Comparison of ENCODE assay signal across 1 cellular context in the genomic region with DNA sequence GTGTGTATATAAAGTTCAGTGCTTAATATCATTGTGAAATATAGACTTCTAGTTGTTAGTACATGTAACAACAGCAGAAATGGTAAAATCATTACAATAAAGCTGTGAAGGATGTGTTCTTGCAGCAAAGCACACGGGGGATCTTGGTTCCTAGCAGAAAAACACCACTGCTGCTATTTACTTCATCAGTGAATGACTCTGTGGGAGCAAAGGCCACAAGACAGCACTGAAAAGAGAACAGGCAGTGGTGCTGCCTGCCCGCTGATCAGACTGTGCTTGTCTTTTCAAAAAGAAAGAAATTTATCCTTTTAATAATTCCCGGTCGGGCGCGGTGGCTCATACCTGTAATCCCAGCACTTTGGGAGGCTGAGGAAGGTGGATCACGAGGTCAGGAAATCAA.
TF ChIP-seq lines count a peak whose summit lies in the region.

No MANE protein-coding gene starts in this region.

TF ChIP-seq in HepG2, 621 proteins besides CTCF, POLR2A, EP300 and RAD21 (continued from another document):
- TF ChIP-seq YEATS2 (CRISPR knock-in tag; IDR thresholded peaks at IDR 0.05; ENCODE audit: borderline replicate concordance): no peak
- TF ChIP-seq, protein P1, sequence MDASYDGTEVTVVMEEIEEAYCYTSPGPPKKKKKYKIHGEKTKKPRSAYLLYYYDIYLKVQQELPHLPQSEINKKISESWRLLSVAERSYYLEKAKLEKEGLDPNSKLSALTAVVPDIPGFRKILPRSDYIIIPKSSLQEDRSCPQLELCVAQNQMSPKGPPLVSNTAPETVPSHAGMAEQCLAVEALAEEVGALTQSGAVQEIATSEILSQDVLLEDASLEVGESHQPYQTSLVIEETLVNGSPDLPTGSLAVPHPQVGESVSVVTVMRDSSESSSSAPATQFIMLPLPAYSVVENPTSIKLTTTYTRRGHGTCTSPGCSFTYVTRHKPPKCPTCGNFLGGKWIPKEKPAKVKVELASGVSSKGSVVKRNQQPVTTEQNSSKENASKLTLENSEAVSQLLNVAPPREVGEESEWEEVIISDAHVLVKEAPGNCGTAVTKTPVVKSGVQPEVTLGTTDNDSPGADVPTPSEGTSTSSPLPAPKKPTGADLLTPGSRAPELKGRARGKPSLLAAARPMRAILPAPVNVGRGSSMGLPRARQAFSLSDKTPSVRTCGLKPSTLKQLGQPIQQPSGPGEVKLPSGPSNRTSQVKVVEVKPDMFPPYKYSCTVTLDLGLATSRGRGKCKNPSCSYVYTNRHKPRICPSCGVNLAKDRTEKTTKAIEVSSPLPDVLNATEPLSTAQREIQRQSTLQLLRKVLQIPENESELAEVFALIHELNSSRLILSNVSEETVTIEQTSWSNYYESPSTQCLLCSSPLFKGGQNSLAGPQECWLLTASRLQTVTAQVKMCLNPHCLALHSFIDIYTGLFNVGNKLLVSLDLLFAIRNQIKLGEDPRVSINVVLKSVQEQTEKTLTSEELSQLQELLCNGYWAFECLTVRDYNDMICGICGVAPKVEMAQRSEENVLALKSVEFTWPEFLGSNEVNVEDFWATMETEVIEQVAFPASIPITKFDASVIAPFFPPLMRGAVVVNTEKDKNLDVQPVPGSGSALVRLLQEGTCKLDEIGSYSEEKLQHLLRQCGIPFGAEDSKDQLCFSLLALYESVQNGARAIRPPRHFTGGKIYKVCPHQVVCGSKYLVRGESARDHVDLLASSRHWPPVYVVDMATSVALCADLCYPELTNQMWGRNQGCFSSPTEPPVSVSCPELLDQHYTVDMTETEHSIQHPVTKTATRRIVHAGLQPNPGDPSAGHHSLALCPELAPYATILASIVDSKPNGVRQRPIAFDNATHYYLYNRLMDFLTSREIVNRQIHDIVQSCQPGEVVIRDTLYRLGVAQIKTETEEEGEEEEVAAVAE (CRISPR knock-in tag; IDR thresholded peaks at IDR 0.05; ENCODE audit: borderline replicate concordance): no peak
